ENCODE assay signal across 8 cellular contexts in the genomic region with DNA sequence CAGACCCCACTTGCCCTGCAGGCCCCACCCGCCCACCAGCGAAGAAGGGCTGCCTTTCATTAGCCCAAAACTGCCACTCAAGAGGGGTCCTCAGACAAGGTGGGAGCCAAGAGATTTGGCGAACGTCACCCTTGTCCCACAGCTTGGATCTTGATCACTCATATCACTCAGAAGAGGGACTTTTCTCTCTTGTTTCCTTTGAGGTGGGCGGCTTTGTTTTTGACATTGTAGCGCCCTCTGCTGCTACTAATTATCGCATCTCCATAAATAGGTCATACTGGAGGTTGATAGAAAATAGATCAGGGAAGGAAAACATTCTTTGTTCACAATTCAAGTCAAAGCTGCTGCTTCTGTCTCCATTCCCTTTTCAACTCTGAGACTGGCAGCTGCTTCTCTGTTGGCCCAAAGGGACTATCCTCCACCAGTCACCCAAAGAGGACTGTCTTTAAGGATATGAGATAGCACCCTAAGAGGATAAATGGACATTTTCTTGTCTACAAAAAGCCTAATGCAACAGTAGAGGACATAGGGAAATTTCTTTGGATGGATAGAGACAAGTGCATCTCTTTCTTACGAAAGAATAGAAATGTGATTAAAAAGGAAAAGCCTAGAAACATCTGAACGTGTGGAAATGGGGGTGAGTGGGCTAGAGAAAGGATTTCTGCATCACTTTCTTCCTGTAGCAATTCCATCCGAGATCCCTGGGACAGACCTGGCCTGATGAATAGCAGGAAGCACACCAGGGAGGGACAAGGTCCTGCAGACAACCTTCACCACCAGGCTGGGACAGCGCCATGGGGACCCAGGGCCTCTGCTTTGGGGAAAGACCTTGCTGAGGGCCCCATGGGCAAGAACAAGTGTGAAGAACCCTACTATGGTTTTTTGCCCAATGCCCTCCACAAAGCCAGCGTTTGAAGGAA.
A peak's percentile ranks its signal among the peaks of the same experiment; 100 is the strongest.
DNase-seq lines count a peak whose midpoint lies in the region; ATAC-seq, FAIRE-seq and TF ChIP-seq lines count a peak whose summit lies in the region.

No MANE protein-coding gene starts in this region.

- no peak for FAIRE-seq in D721Med (lab: Jason Lieb, UNC)

- intact Hi-C loops in activated naive CD4-positive, alpha-beta T cell treated with anti-CD3 and anti-CD28 coated beads for 36 hours (cut with micrococcal nuclease), result no loop called here

- DNase-seq in D721Med (ENCODE audit: insufficient read length, low spot score) (no peak), MV-4-11 (lab: John Stamatoyannopoulos, UW) (peak; percentile 67), hippocampal formation (lab: John Stamatoyannopoulos, UW) (peak; percentile 48 to 54), T-helper 2 cell (no peak)
- no peak for DNase-seq in activated naive CD4-positive, alpha-beta T cell treated with anti-CD3 and anti-CD28 coated beads for 36 hours

- peaks cover 75% of the 10 kb centered on the region for H3K4me1 Mint-ChIP-seq in stimulated activated memory B cell treated with anti-CD40 and anti-IgM and Interleukin-4, amounts not matched to agents 10 μg/mL and 1 μg/mL and 100 μg/mL, for 72 hours
- H3K4me1 Mint-ChIP-seq in activated naive CD4-positive, alpha-beta T cell treated with anti-CD3 and anti-CD28 coated beads for 36 hours (ENCODE audit: low read depth), result no peaks in the 10 kb centered on the region

- no peaks in the 10 kb centered on the region for H3K27me3 Mint-ChIP-seq in stimulated activated memory B cell treated with anti-CD40 and anti-IgM and Interleukin-4, amounts not matched to agents 10 μg/mL and 1 μg/mL and 100 μg/mL, for 72 hours
- no peaks in the 10 kb centered on the region for H3K27me3 Mint-ChIP-seq in activated naive CD4-positive, alpha-beta T cell treated with anti-CD3 and anti-CD28 coated beads for 36 hours (ENCODE audit: low read depth)

- no peak overlapping the region for H3K4me3 Mint-ChIP-seq in stimulated activated memory B cell treated with anti-CD40 and anti-IgM and Interleukin-4, amounts not matched to agents 10 μg/mL and 1 μg/mL and 100 μg/mL, for 72 hours
- no peak overlapping the region for H3K4me3 Mint-ChIP-seq in activated naive CD4-positive, alpha-beta T cell treated with anti-CD3 and anti-CD28 coated beads for 36 hours

- TF ChIP-seq CTCF in D721Med (IDR thresholded peaks at IDR 0.05; ENCODE audit: insufficient read depth, missing control alignments) (peak; percentile 39), VCaP (conservative IDR thresholded peaks at IDR 0.05) (peak; percentile 80)

- H3K27ac Mint-ChIP-seq in stimulated activated memory B cell treated with anti-CD40 and anti-IgM and Interleukin-4, amounts not matched to agents 10 μg/mL and 1 μg/mL and 100 μg/mL, for 72 hours, result peak overlapping the region; percentile 78
- H3K27ac Mint-ChIP-seq in activated naive CD4-positive, alpha-beta T cell treated with anti-CD3 and anti-CD28 coated beads for 36 hours, result no peak overlapping the region

- CTCF ChIA-PET in activated naive CD4-positive, alpha-beta T cell treated with anti-CD3 and anti-CD28 coated beads for 36 hours (lab: Charles Lee), result no interaction called here

- H3K27ac ChIP-seq in VCaP, result no peak overlapping the region

- peak; percentile 54 for ATAC-seq in GM21526 (IDR thresholded peaks at IDR 0.05; ENCODE audit: low FRiP score, unreplicated experiment)
- ATAC-seq in stimulated activated memory B cell treated with anti-CD40 and anti-IgM and Interleukin-4, amounts not matched to agents 10 μg/mL and 1 μg/mL and 100 μg/mL, for 72 hours, result peak; percentile 86

- no peaks in the 10 kb centered on the region for H3K9me3 Mint-ChIP-seq in stimulated activated memory B cell treated with anti-CD40 and anti-IgM and Interleukin-4, amounts not matched to agents 10 μg/mL and 1 μg/mL and 100 μg/mL, for 72 hours
- no peaks in the 10 kb centered on the region for H3K9me3 Mint-ChIP-seq in activated naive CD4-positive, alpha-beta T cell treated with anti-CD3 and anti-CD28 coated beads for 36 hours

- no peaks in the 10 kb centered on the region for H3K36me3 Mint-ChIP-seq in stimulated activated memory B cell treated with anti-CD40 and anti-IgM and Interleukin-4, amounts not matched to agents 10 μg/mL and 1 μg/mL and 100 μg/mL, for 72 hours
- H3K36me3 Mint-ChIP-seq in activated naive CD4-positive, alpha-beta T cell treated with anti-CD3 and anti-CD28 coated beads for 36 hours (ENCODE audit: low read depth), result no peaks in the 10 kb centered on the region

Comparison
In these comparisons a context has a peak if more than half of its experiments do, and no peak if none do; other contexts are left out.
1. DNase-seq: peak in MV-4-11 (single experiment) and hippocampal formation (2 of 2); none in D721Med (single experiment), activated naive CD4-positive, alpha-beta T cell treated with anti-CD3 and anti-CD28 coated beads for 36 hours (single experiment) and T-helper 2 cell (0 of 5).